Comparison of ENCODE assay signal across 9 cellular contexts in the genomic region with DNA sequence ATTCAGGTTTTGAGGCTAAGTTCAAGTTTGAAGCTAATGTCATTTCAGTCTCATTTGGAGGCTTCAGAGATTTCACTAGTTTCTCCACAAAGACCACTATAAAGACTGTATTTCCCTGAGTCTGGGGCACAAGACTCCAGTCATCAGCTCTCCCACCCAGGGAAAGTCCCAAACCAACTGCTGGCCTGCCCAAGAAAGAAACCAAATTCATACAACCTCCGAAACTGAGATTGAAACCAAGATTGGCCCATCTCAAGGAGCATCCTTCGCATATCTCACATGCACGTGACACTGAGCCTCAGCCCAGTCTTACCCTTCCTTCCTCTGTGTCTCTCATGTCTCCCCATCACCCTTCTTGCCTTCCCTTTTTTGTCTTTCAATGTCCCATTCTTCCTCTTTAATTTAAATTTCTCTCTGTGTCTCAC. TPM values are rescaled to one million over a fixed set of nuclear protein-coding genes. Genes with fewer than 3 reads are reported as not detected.
DNase-seq lines count a peak whose midpoint lies in the region; ATAC-seq and TF ChIP-seq lines count a peak whose summit lies in the region.
"Had no signal": no experiment of that assay in that cellular context is flagged by ENCODE, and none has a peak within 500 bp of the region (broad histone marks: within the 10 kb centered on the region; RNA-seq: fewer than 3 reads in every experiment).

No MANE protein-coding gene starts in this region.

- intact Hi-C loops in testis (cut with DNase I; ENCODE audit: low total_unique reads) = no loop called here

- DNase-seq in Peyer's patch (peak in 2 of 3 donors; percentile 81 to 82), GOT3 (lab: John Stamatoyannopoulos, UW) (no peak), NCI-H1048 (lab: John Stamatoyannopoulos, UW) (no peak), testis (no peak), NCI-H748 treated with DMSO at 0.1 percent for 48 hours (lab: John Stamatoyannopoulos, UW) (no peak)
- peak; percentile 71 to 77 (median 72) for DNase-seq in effector memory CD4-positive, alpha-beta T cell

- no peak overlapping the region for H3K4me3 ChIP-seq in Peyer's patch
- peak overlapping the region; percentile 30 for H3K4me3 ChIP-seq in effector memory CD4-positive, alpha-beta T cell (ENCODE audit: insufficient read depth, low read depth, low read length, poor library complexity, severe bottlenecking)
- H3K4me3 ChIP-seq in testis = no peak overlapping the region

- H3K36me3 ChIP-seq in Peyer's patch (no peaks in the 10 kb centered on the region), testis (ENCODE audit: low read depth, missing control alignments) (no peaks in the 10 kb centered on the region)
- no peaks in the 10 kb centered on the region for H3K36me3 ChIP-seq in effector memory CD4-positive, alpha-beta T cell (ENCODE audit: control insufficient read depth, insufficient read depth, low read length)

- H3K4me1 ChIP-seq in Peyer's patch (peaks cover 0 to 14% (median 3%) of the 10 kb centered on the region in 4 donors), testis (no peaks in the 10 kb centered on the region)
- peaks cover 64% of the 10 kb centered on the region for H3K4me1 ChIP-seq in effector memory CD4-positive, alpha-beta T cell (ENCODE audit: control insufficient read depth, insufficient read depth, low read length, poor library complexity, severe bottlenecking)

- H3K9me3 ChIP-seq in Peyer's patch = no peaks in the 10 kb centered on the region
- H3K9me3 ChIP-seq in effector memory CD4-positive, alpha-beta T cell (ENCODE audit: control insufficient read depth, low read length) = no peaks in the 10 kb centered on the region
- no peaks in the 10 kb centered on the region for H3K9me3 ChIP-seq in testis

- ATAC-seq in GM18907 (IDR thresholded peaks at IDR 0.05; ENCODE audit: unreplicated experiment) (peak; percentile 70), HG02763 (IDR thresholded peaks at IDR 0.05; ENCODE audit: unreplicated experiment) (peak; percentile 61)

- TF ChIP-seq CTCF in Peyer's patch (IDR thresholded peaks at IDR 0.05) (no peak), testis (IDR thresholded peaks at IDR 0.05) (no peak)

- WGBS in testis, 2 donors = 76 to 82% methylated on average over 3 of the region's 3 CpGs

- peak overlapping the region in 1 of 4 donors; percentile 73 for H3K27ac ChIP-seq in Peyer's patch
- H3K27ac ChIP-seq in effector memory CD4-positive, alpha-beta T cell (ENCODE audit: insufficient read depth, low read length, poor library complexity, severe bottlenecking) = peak overlapping the region; percentile 86
- H3K27ac ChIP-seq in testis = no peak overlapping the region

- TF ChIP-seq POLR2A in Peyer's patch (IDR thresholded peaks at IDR 0.05) (no peak), testis (IDR thresholded peaks at IDR 0.05) (no peak)

- H3K27me3 ChIP-seq in Peyer's patch (no peaks in the 10 kb centered on the region), testis (no peaks in the 10 kb centered on the region)
- H3K27me3 ChIP-seq in effector memory CD4-positive, alpha-beta T cell (replicated peaks; ENCODE audit: control insufficient read depth, insufficient read depth, low read length, poor library complexity, severe bottlenecking) = no peaks in the 10 kb centered on the region

RNA-seq across cellular contexts. Expression of gene LTA, which starts 3.5 kb away (rescaled TPM):
- total RNA-seq in Peyer's patch = not detected
- 1 to 10 TPM; 1.3 to 2.6 TPM for total RNA-seq in testis
- polyA plus RNA-seq in testis (ENCODE audit: insufficient read depth, low read depth, low replicate concordance) = 2.0 TPM
- total RNA-seq: M059J had no signal

RNA-seq across cellular contexts. Expression of gene TNF, which starts 6.8 kb away (rescaled TPM):
- total RNA-seq in Peyer's patch (1 to 10 TPM in 1 of 4 donors, under 1 TPM in 1, not detected in 2; 0.67 to 3.4 TPM), testis (under 1 TPM; 0.24 to 0.31 TPM)
- polyA plus RNA-seq in testis (ENCODE audit: insufficient read depth, low read depth, low replicate concordance) = 1.1 TPM

RNA-seq across cellular contexts. Expression of gene LTB, which starts 13.7 kb away (rescaled TPM):
- total RNA-seq in Peyer's patch (10 to 100 TPM in 1 of 4 donors, not detected in 3; 14.9 TPM), testis (1 to 10 TPM in 1 of 2 donors, not detected in 1; 2.0 TPM)
- 7.2 TPM for polyA plus RNA-seq in testis (ENCODE audit: insufficient read depth, low read depth, low replicate concordance)

RNA-seq across cellular contexts. Expression of gene LST1, which starts 17.5 kb away (rescaled TPM):
- total RNA-seq in Peyer's patch = 10 to 100 TPM in 1 of 4 donors, 1 to 10 TPM in 1, not detected in 2; 2.5 to 11.6 TPM
- 1 to 10 TPM in 1 of 2 donors, under 1 TPM in 1; 0.71 to 1.2 TPM for total RNA-seq in testis
- polyA plus RNA-seq in testis (ENCODE audit: insufficient read depth, low read depth, low replicate concordance) = 13.0 TPM
- total RNA-seq: M059J had no signal

RNA-seq across cellular contexts. Expression of gene NFKBIL1, which starts 21.1 kb away (rescaled TPM):
- 10 to 100 TPM; 20.0 to 34.5 (median 30.1) TPM for total RNA-seq in Peyer's patch
- 10 to 100 TPM; 51.2 to 55.3 TPM for total RNA-seq in testis
- 25.9 TPM for polyA plus RNA-seq in testis (ENCODE audit: insufficient read depth, low read depth, low replicate concordance)

Comparison
In these comparisons a context has a peak if more than half of its experiments do, and no peak if none do; other contexts are left out.
1. DNase-seq: peak in Peyer's patch (2 of 3) and effector memory CD4-positive, alpha-beta T cell (3 of 3); none in GOT3 (single experiment), NCI-H1048 (single experiment), testis (single experiment) and NCI-H748 treated with DMSO at 0.1 percent for 48 hours (single experiment).